25 cellular contexts compared by ENCODE assay signal in genomic region chr10:95569368-95569767, GRCh38. TPM values are rescaled to one million over a fixed set of nuclear protein-coding genes. Genes with fewer than 3 reads are reported as not detected.
DNase-seq lines count a peak whose midpoint lies in the region; TF ChIP-seq lines count a peak whose summit lies in the region.
"Had no signal": no experiment of that assay in that cellular context is flagged by ENCODE, and none has a peak within 500 bp of the region (broad histone marks: within the 10 kb centered on the region; RNA-seq: fewer than 3 reads in every experiment).

No MANE protein-coding gene starts in this region.

- no peak overlapping the region for H3K4me2 ChIP-seq in GM23248 (ENCODE audit: unreplicated experiment)
- H3K4me2 ChIP-seq: BLaER1 had no signal

- H3F3A ChIP-seq in GM23248 (ENCODE audit: insufficient read depth) = no peaks in the 10 kb centered on the region

- no peaks in the 10 kb centered on the region for H3K4me1 ChIP-seq in GM23248 (ENCODE audit: insufficient read depth)
- H3K4me1 ChIP-seq: BLaER1, SJSA1 had no signal

- no peaks in the 10 kb centered on the region for H3K9me2 ChIP-seq in GM23248 (ENCODE audit: insufficient read depth)

- DNase-seq in AG10803 (ENCODE audit: low read depth) = peak; percentile 11
- peak; percentile 50 for DNase-seq in GM23248
- peak; percentile 59 for DNase-seq in amniotic epithelial cell (ENCODE audit: low read depth)
- DNase-seq in fibroblast of peridontal ligament (ENCODE audit: extremely low read depth) = peak; percentile 4
- no peak for DNase-seq in activated CD4-positive, alpha-beta T cell treated with anti-CD3 and anti-CD28 coated beads, Interleukin-2, amount 50 U/mL, for 1 hour
- no peak for DNase-seq in NCI-H128 (lab: John Stamatoyannopoulos, UW; ENCODE audit: unreplicated experiment)
- no peak for DNase-seq in NCI-H146 (lab: John Stamatoyannopoulos, UW)
- DNase-seq: CD4-positive, alpha-beta memory T cell; DND-41; GOT3; HCEC 1CT; Karpas-422; MG63; NCI-H1105; NCI-H1694; NCI-H2081; NCI-H2171; NCI-H345; NCI-H524; NCI-H774; OCI-M1 had no signal

- H3K4me3 ChIP-seq in AG10803 (ENCODE audit: low read length) (no peak overlapping the region), GM23248 (no peak overlapping the region)
- H3K4me3 ChIP-seq: BLaER1, MG63, SJSA1 had no signal

- no peaks in the 10 kb centered on the region for H3K36me3 ChIP-seq in GM23248 (ENCODE audit: low read depth)
- H3K36me3 ChIP-seq: BLaER1, MG63, SJSA1 had no signal

- H3K79me2 ChIP-seq in GM23248 (ENCODE audit: insufficient read depth) = no peaks in the 10 kb centered on the region

- in situ Hi-C loops in GM23248 (cut with MboI) = no loop called here

- H2AFZ ChIP-seq in GM23248 = no peak overlapping the region

- TF ChIP-seq CTCF in AG10803 (conservative IDR thresholded peaks at IDR 0.05; ENCODE audit: low read length) = no peak

- no peak overlapping the region for H3K27ac ChIP-seq in GM23248
- H3K27ac ChIP-seq: BLaER1, HL-60, SJSA1 had no signal

- no peaks in the 10 kb centered on the region for H4K20me1 ChIP-seq in GM23248 (ENCODE audit: insufficient read depth)
- H4K20me1 ChIP-seq: BLaER1 had no signal

- H3K9ac ChIP-seq in GM23248 = no peak overlapping the region
- H3K9ac ChIP-seq: BLaER1 had no signal

- H3K27me3 ChIP-seq in GM23248 (replicated peaks; ENCODE audit: insufficient read depth) = peaks cover 17% of the 10 kb centered on the region; the same call in 1 of the 2 replicates
- H3K27me3 ChIP-seq: BLaER1, MG63 had no signal

- no peaks in the 10 kb centered on the region for H3K9me3 ChIP-seq in GM23248 (ENCODE audit: low read depth)
- H3K9me3 ChIP-seq: BLaER1, MG63, SJSA1 had no signal

RNA-seq across cellular contexts. Expression of gene SORBS1, which starts 8.2 kb away (rescaled TPM):
- total RNA-seq in GM23248 (2014; rRNA removed; shearing (Covaris generic)) = 0.13 and 1.2 TPM in 2 replicates
- 0.65 and 1.3 TPM in 2 replicates for polyA plus RNA-seq in GM23248 (2016; fragmentation: Nextera tagmentation; extraction: Ambion mirVana)
- total RNA-seq: G401 had no signal

Comparison
In these comparisons a context has a peak if more than half of its experiments do, and no peak if none do; other contexts are left out.
1. DNase-seq: peak in AG10803 (single experiment), GM23248 (single experiment), amniotic epithelial cell (single experiment) and fibroblast of peridontal ligament (single experiment); none in activated CD4-positive, alpha-beta T cell treated with anti-CD3 and anti-CD28 coated beads, Interleukin-2, amount 50 U/mL, for 1 hour (single experiment), NCI-H128 (single experiment) and NCI-H146 (single experiment).